Comparison of ENCODE assay signal across 10 cellular contexts in genomic region chr3:147419062-147419701, GRCh38. TPM values are rescaled to one million over a fixed set of nuclear protein-coding genes. Genes with fewer than 3 reads are reported as not detected.
A peak's percentile ranks its signal among the peaks of the same experiment; 100 is the strongest.
DNase-seq lines count a peak whose midpoint lies in the region; ATAC-seq and TF ChIP-seq lines count a peak whose summit lies in the region.
"Had no signal": no experiment of that assay in that cellular context is flagged by ENCODE, and none has a peak within 500 bp of the region (broad histone marks: within the 10 kb centered on the region; RNA-seq: fewer than 3 reads in every experiment).

No MANE protein-coding gene starts in this region.

- CTCF ChIA-PET in SK-N-SH (lab: Yijun Ruan, JAX), result no interaction called here

- intact Hi-C loops in activated T-helper 1 cell treated with anti-CD3 and anti-CD28 coated beads, Interleukin-12 subunit alpha, Interleukin-12 subunit beta, Interleukin-2, Interleukin-4 antibody, amounts not matched to agents 30 ng/mL and 10 ng/mL and 1 ng/mL, durations not matched to agents 14 hours and 24 hours and 36 hours (cut with micrococcal nuclease), result no loop called here

- no peaks in the 10 kb centered on the region for H3K36me3 ChIP-seq in ES-I3 (ENCODE audit: insufficient read depth, low read length)
- no peaks in the 10 kb centered on the region for H3K36me3 ChIP-seq in SK-N-SH (replicated peaks in 1 of 2; ENCODE audit: control insufficient read depth in 1 of 2, insufficient read depth in 2 of 2, low read length in 1 of 2)

- H3K27me3 ChIP-seq in SK-N-SH (ENCODE audit: insufficient read depth), result peaks cover 63% of the 10 kb centered on the region

- peaks cover 66% of the 10 kb centered on the region for H3K27me3 Mint-ChIP-seq in activated T-helper 1 cell treated with anti-CD3 and anti-CD28 coated beads, Interleukin-12 subunit alpha, Interleukin-12 subunit beta, Interleukin-2, Interleukin-4 antibody, amounts not matched to agents 30 ng/mL and 10 ng/mL and 1 ng/mL, durations not matched to agents 14 hours and 24 hours and 36 hours (ENCODE audit: insufficient read depth)

- H3K9ac ChIP-seq in ES-I3 (ENCODE audit: low read depth, low read length) (peak overlapping the region; percentile 52; the same call in 1 of the 2 replicates), SK-N-SH (no peak overlapping the region)

- no peak overlapping the region for H3K4me3 Mint-ChIP-seq in activated T-helper 1 cell treated with anti-CD3 and anti-CD28 coated beads, Interleukin-12 subunit alpha, Interleukin-12 subunit beta, Interleukin-2, Interleukin-4 antibody, amounts not matched to agents 30 ng/mL and 10 ng/mL and 1 ng/mL, durations not matched to agents 14 hours and 24 hours and 36 hours

- no peaks in the 10 kb centered on the region for H3K36me3 Mint-ChIP-seq in activated T-helper 1 cell treated with anti-CD3 and anti-CD28 coated beads, Interleukin-12 subunit alpha, Interleukin-12 subunit beta, Interleukin-2, Interleukin-4 antibody, amounts not matched to agents 30 ng/mL and 10 ng/mL and 1 ng/mL, durations not matched to agents 14 hours and 24 hours and 36 hours (ENCODE audit: low read depth)

- H3K27ac Mint-ChIP-seq in activated T-helper 1 cell treated with anti-CD3 and anti-CD28 coated beads, Interleukin-12 subunit alpha, Interleukin-12 subunit beta, Interleukin-2, Interleukin-4 antibody, amounts not matched to agents 30 ng/mL and 10 ng/mL and 1 ng/mL, durations not matched to agents 14 hours and 24 hours and 36 hours, result no peak overlapping the region

- no peak for TF ChIP-seq CTCF in SK-N-SH (IDR thresholded peaks at IDR 0.05)

- no peaks in the 10 kb centered on the region for H3K9me3 Mint-ChIP-seq in activated T-helper 1 cell treated with anti-CD3 and anti-CD28 coated beads, Interleukin-12 subunit alpha, Interleukin-12 subunit beta, Interleukin-2, Interleukin-4 antibody, amounts not matched to agents 30 ng/mL and 10 ng/mL and 1 ng/mL, durations not matched to agents 14 hours and 24 hours and 36 hours

- POLR2A ChIA-PET in SK-N-SH (lab: Yijun Ruan, JAX), result no interaction called here

- 71% methylated on average over 17 of the region's 45 CpGs for WGBS in SK-N-SH (ENCODE audit: low lambda C conversion rate)

- no peak for TF ChIP-seq EP300 in SK-N-SH (IDR thresholded peaks at IDR 0.05; ENCODE audit: borderline replicate concordance in 1 of 2, low read depth in 1 of 2, low read length in 1 of 2)

- no peaks in the 10 kb centered on the region for H3K79me2 ChIP-seq in SK-N-SH (ENCODE audit: insufficient read depth)

- no peaks in the 10 kb centered on the region for H3F3A ChIP-seq in SK-N-SH (replicated peaks; ENCODE audit: insufficient read depth)

- H3K9me3 ChIP-seq in ES-I3 (ENCODE audit: control insufficient read depth, insufficient read depth, low read length) (no peaks in the 10 kb centered on the region), SK-N-SH (no peaks in the 10 kb centered on the region)

- no peak for TF ChIP-seq RAD21 in SK-N-SH (IDR thresholded peaks at IDR 0.05; ENCODE audit: low read length)

- H3K4me1 ChIP-seq in ES-I3 (ENCODE audit: insufficient read depth, low read length) (peaks cover 10% of the 10 kb centered on the region; the same call in 1 of the 2 replicates), SK-N-SH (ENCODE audit: control insufficient read depth in 1 of 2, insufficient read depth in 2 of 2, low read depth in 1 of 2, low read length in 1 of 2) (no peaks in the 10 kb centered on the region; a peak in 1 of 4 replicates)

- H3K4me1 Mint-ChIP-seq in activated T-helper 1 cell treated with anti-CD3 and anti-CD28 coated beads, Interleukin-12 subunit alpha, Interleukin-12 subunit beta, Interleukin-2, Interleukin-4 antibody, amounts not matched to agents 30 ng/mL and 10 ng/mL and 1 ng/mL, durations not matched to agents 14 hours and 24 hours and 36 hours (ENCODE audit: low read depth), result no peaks in the 10 kb centered on the region

- no peak overlapping the region for H3K27ac ChIP-seq in SK-N-SH (ENCODE audit: low read depth in 2 of 2, low read length in 1 of 2)

- no peak overlapping the region for H2AFZ ChIP-seq in SK-N-SH (ENCODE audit: low read depth)

- peak overlapping the region; percentile 6 to 40; a peak in 3 of 4 replicates for H3K4me3 ChIP-seq in SK-N-SH (ENCODE audit: low read depth in 2 of 2, low read length in 1 of 2)

- DNase-seq in SK-N-SH (peak; percentile 65), globus pallidus (ENCODE audit: low spot score) (peak; percentile 90), pons (ENCODE audit: low spot score) (peak; percentile 81), hepatic stellate cell (ENCODE audit: low spot score) (no peak)
- no peak for DNase-seq in activated T-helper 1 cell treated with anti-CD3 and anti-CD28 coated beads, Interleukin-12 subunit alpha, Interleukin-12 subunit beta, Interleukin-2, Interleukin-4 antibody, amounts not matched to agents 30 ng/mL and 10 ng/mL and 1 ng/mL, durations not matched to agents 14 hours and 24 hours and 36 hours (ENCODE audit: low spot score)
- DNase-seq: activated CD8-positive, alpha-beta memory T cell treated with anti-CD3 and anti-CD28 coated beads, Interleukin-2, amount 50 U/mL, for 4 hours had no signal

- peak overlapping the region; percentile 57 for H3K4me2 ChIP-seq in SK-N-SH

- ATAC-seq in GM21619 (IDR thresholded peaks at IDR 0.05; ENCODE audit: unreplicated experiment) (no peak), HG02938 (IDR thresholded peaks at IDR 0.05; ENCODE audit: unreplicated experiment) (no peak)

- no peaks in the 10 kb centered on the region for H3K9me2 ChIP-seq in SK-N-SH

- no peaks in the 10 kb centered on the region for H4K20me1 ChIP-seq in SK-N-SH (ENCODE audit: insufficient read depth)

TF ChIP-seq in SK-N-SH, 30 proteins besides CTCF, POLR2A, EP300 and RAD21:
- TF ChIP-seq, protein P1, sequence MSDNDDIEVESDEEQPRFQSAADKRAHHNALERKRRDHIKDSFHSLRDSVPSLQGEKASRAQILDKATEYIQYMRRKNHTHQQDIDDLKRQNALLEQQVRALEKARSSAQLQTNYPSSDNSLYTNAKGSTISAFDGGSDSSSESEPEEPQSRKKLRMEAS (IDR thresholded peaks at IDR 0.05; ENCODE audit: low read depth), result no peak
- no peak for TF ChIP-seq YY1 (IDR thresholded peaks at IDR 0.05; ENCODE audit: low read depth)
- no peak for TF ChIP-seq POLR2AphosphoS5 (IDR thresholded peaks at IDR 0.05; ENCODE audit: low read depth, low read length)
- no peak for TF ChIP-seq RCOR1 (IDR thresholded peaks at IDR 0.05; ENCODE audit: low read length)
- TF ChIP-seq EZH2phosphoT487 (IDR thresholded peaks at IDR 0.05; ENCODE audit: borderline replicate concordance, low read depth), result no peak
- 0 out of 2 replicates have a peak, but pooled peaks have one; percentile 19 for TF ChIP-seq NRF1 (IDR thresholded peaks at IDR 0.05; ENCODE audit: low read depth, low read length)
TF ChIP-seq in SK-N-SH: peak in this region for 1.

RNA-seq across cellular contexts. Expression of gene ZIC1, which starts 10.0 kb away (rescaled TPM):
- polyA plus RNA-seq in SK-N-SH (2012; rRNA removed), result 11.3 and 16.7 TPM in 2 replicates
- 8.2 and 11.4 TPM in 2 replicates for polyA plus RNA-seq in SK-N-SH (2012; cell fraction: cytosol; rRNA removed)
- 30.4 and 42.9 TPM in 2 replicates for polyA plus RNA-seq in SK-N-SH (2012; cell fraction: nucleus; rRNA removed)
- total RNA-seq in activated T-helper 1 cell treated with anti-CD3 and anti-CD28 coated beads, Interleukin-12 subunit alpha, Interleukin-12 subunit beta, Interleukin-2, Interleukin-4 antibody, amounts not matched to agents 30 ng/mL and 10 ng/mL and 1 ng/mL, durations not matched to agents 14 hours and 24 hours and 36 hours, result not detected in 2 replicates
- total RNA-seq: MCF 10A had no signal

RNA-seq across cellular contexts. Expression of gene ZIC4, which starts 12.8 kb away (rescaled TPM):
- polyA plus RNA-seq in SK-N-SH (2012; rRNA removed), result 1.3 and 2.0 TPM in 2 replicates
- 1.1 and 1.4 TPM in 2 replicates for polyA plus RNA-seq in SK-N-SH (2012; cell fraction: cytosol; rRNA removed)
- 4.5 and 7.1 TPM in 2 replicates for polyA plus RNA-seq in SK-N-SH (2012; cell fraction: nucleus; rRNA removed)
- total RNA-seq in activated T-helper 1 cell treated with anti-CD3 and anti-CD28 coated beads, Interleukin-12 subunit alpha, Interleukin-12 subunit beta, Interleukin-2, Interleukin-4 antibody, amounts not matched to agents 30 ng/mL and 10 ng/mL and 1 ng/mL, durations not matched to agents 14 hours and 24 hours and 36 hours, result not detected in 2 replicates
- total RNA-seq: MCF 10A had no signal

Comparison
In these comparisons a context has a peak if more than half of its experiments do, and no peak if none do; other contexts are left out.
1. DNase-seq: peak in SK-N-SH (single experiment), globus pallidus (single experiment) and pons (single experiment); none in activated T-helper 1 cell treated with anti-CD3 and anti-CD28 coated beads, Interleukin-12 subunit alpha, Interleukin-12 subunit beta, Interleukin-2, Interleukin-4 antibody, amounts not matched to agents 30 ng/mL and 10 ng/mL and 1 ng/mL, durations not matched to agents 14 hours and 24 hours and 36 hours (single experiment) and hepatic stellate cell (single experiment).